ENCODE assay signal across 1 cellular context in the genomic region with DNA sequence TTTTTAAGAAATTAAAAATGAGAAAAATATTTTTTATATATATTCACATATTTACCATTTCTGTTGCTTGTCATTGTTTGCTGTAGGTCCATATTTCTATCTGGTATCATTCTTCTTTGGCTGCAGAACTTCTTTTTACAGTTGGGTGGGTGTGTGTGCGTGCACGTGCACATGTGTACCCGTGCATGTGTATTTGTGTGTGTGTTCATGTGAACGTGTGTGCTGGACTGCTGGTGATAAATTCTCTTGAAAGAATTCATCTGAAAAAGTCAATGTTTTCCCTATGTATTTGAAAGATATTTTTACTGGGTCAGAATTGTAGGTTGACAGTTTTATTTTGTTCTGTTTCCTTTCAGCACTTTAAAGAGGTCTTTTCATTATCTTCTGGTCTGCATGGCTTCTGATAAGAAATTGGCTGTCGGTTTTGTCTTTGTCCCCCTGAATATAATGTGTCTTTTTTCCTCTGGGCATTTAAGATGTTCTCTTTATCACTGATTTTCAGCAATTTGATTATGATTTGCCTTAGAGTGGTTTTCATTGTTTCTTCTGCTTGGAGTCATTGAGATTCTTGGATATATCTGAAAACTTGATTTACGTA.
TF ChIP-seq lines count a peak whose summit lies in the region.

No MANE protein-coding gene starts in this region.

TF ChIP-seq in K562, 482 proteins besides CTCF, POLR2A, EP300 and RAD21 (continued from another document and continues in another):
- no peak for TF ChIP-seq RBBP5 (IDR thresholded peaks at IDR 0.05; ENCODE audit: borderline replicate concordance, insufficient read depth, low read length, poor library complexity, severe bottlenecking)
- TF ChIP-seq, protein P1, sequence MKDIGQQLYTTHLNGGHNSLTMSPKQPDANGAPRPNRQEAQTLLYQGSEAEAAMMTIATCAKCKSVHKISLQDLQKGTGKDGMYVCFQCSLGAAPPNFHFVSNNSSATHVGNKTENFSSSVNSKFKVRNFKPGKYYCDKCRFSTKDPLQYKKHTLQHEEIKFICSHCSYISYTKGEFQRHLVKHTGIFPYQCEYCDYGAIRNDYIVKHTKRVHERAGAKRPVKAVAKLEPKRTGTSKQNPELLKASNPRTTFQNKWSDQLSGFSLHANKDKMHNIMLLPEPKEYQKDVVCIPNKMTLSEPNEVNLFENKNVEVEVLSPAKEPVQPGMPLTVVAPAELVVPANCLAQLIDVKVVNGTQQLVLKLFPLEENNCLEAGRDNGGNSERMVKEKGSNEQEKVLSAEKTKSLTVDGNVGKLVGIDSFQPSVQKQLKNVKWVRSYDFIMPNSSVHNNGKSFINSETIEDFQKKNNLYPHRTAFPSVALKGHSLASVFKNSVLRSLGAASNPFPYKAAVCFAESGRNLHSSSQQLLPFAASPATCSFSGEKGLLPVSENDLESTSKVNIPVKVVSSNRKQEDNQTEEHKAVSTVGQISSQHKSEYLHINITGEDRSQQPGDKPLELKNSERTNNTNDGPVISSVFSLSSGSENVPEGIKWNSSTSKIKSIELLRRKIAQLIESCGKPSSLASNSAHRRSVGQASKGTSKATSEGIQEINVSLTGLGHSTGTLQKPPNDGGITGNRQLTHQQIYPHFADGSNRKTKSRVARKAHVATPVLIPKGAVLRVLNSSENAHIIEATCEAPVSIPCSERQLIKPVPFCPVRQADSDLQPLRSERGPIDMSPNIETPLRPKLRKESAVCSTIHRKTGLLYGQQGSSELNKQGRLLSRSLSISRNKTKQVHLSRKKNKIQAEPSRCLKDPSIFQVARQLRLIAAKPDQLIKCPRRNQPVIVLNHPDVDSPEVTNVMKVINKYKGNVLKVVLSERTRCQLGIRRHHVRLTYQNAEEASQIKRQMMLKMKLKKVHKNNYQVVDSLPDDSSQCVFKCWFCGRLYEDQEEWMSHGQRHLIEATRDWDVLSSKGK (CRISPR knock-in tag; IDR thresholded peaks at IDR 0.05) = no peak
- no peak for TF ChIP-seq ZNF175 (CRISPR knock-in tag; IDR thresholded peaks at IDR 0.05; ENCODE audit: low read depth)
- TF ChIP-seq CREB1 (IDR thresholded peaks at IDR 0.05) = 0 out of 2 replicates have a peak, but pooled peaks have one; percentile 34
- TF ChIP-seq CREB1 (CRISPR knock-in tag; IDR thresholded peaks at IDR 0.05) = no peak
- TF ChIP-seq CCNT2 (IDR thresholded peaks at IDR 0.05; ENCODE audit: borderline replicate concordance, extremely low read depth, insufficient read length, low read depth, low read length) = no peak
- peak in 1 of 2 experiments; percentile 44; a peak in 1 of 4 replicates for TF ChIP-seq HDAC1 (IDR thresholded peaks at IDR 0.05)
- TF ChIP-seq, protein P2, sequence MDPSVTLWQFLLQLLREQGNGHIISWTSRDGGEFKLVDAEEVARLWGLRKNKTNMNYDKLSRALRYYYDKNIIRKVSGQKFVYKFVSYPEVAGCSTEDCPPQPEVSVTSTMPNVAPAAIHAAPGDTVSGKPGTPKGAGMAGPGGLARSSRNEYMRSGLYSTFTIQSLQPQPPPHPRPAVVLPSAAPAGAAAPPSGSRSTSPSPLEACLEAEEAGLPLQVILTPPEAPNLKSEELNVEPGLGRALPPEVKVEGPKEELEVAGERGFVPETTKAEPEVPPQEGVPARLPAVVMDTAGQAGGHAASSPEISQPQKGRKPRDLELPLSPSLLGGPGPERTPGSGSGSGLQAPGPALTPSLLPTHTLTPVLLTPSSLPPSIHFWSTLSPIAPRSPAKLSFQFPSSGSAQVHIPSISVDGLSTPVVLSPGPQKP (CRISPR knock-in tag; IDR thresholded peaks at IDR 0.05) = no peak
- TF ChIP-seq FOXM1 (IDR thresholded peaks at IDR 0.05; ENCODE audit: low read depth) = peak; percentile 48; the same call in 1 of the 2 replicates
- TF ChIP-seq FOXM1 (CRISPR knock-in tag; IDR thresholded peaks at IDR 0.05; ENCODE audit: low read depth) = no peak
- no peak for TF ChIP-seq COPS2 (conservative IDR thresholded peaks at IDR 0.05)
- no peak for TF ChIP-seq NBN (IDR thresholded peaks at IDR 0.05; ENCODE audit: low read depth)
- no peak for TF ChIP-seq FOXA3 (CRISPR knock-in tag; conservative IDR thresholded peaks at IDR 0.05 in 1 of 2, IDR thresholded peaks at IDR 0.05 in 1 of 2)
- TF ChIP-seq SRSF9 (IDR thresholded peaks at IDR 0.05; ENCODE audit: borderline replicate concordance, low read depth, low read length) = no peak
- peak in 1 of 2 experiments; percentile 33; a peak in 1 of 4 replicates for TF ChIP-seq FOXK2 (conservative IDR thresholded peaks at IDR 0.05 in 1 of 2, IDR thresholded peaks at IDR 0.05 in 1 of 2; ENCODE audit: low read depth in 2 of 2)
- TF ChIP-seq ARNT (IDR thresholded peaks at IDR 0.05) = no peak
- TF ChIP-seq, protein P3, sequence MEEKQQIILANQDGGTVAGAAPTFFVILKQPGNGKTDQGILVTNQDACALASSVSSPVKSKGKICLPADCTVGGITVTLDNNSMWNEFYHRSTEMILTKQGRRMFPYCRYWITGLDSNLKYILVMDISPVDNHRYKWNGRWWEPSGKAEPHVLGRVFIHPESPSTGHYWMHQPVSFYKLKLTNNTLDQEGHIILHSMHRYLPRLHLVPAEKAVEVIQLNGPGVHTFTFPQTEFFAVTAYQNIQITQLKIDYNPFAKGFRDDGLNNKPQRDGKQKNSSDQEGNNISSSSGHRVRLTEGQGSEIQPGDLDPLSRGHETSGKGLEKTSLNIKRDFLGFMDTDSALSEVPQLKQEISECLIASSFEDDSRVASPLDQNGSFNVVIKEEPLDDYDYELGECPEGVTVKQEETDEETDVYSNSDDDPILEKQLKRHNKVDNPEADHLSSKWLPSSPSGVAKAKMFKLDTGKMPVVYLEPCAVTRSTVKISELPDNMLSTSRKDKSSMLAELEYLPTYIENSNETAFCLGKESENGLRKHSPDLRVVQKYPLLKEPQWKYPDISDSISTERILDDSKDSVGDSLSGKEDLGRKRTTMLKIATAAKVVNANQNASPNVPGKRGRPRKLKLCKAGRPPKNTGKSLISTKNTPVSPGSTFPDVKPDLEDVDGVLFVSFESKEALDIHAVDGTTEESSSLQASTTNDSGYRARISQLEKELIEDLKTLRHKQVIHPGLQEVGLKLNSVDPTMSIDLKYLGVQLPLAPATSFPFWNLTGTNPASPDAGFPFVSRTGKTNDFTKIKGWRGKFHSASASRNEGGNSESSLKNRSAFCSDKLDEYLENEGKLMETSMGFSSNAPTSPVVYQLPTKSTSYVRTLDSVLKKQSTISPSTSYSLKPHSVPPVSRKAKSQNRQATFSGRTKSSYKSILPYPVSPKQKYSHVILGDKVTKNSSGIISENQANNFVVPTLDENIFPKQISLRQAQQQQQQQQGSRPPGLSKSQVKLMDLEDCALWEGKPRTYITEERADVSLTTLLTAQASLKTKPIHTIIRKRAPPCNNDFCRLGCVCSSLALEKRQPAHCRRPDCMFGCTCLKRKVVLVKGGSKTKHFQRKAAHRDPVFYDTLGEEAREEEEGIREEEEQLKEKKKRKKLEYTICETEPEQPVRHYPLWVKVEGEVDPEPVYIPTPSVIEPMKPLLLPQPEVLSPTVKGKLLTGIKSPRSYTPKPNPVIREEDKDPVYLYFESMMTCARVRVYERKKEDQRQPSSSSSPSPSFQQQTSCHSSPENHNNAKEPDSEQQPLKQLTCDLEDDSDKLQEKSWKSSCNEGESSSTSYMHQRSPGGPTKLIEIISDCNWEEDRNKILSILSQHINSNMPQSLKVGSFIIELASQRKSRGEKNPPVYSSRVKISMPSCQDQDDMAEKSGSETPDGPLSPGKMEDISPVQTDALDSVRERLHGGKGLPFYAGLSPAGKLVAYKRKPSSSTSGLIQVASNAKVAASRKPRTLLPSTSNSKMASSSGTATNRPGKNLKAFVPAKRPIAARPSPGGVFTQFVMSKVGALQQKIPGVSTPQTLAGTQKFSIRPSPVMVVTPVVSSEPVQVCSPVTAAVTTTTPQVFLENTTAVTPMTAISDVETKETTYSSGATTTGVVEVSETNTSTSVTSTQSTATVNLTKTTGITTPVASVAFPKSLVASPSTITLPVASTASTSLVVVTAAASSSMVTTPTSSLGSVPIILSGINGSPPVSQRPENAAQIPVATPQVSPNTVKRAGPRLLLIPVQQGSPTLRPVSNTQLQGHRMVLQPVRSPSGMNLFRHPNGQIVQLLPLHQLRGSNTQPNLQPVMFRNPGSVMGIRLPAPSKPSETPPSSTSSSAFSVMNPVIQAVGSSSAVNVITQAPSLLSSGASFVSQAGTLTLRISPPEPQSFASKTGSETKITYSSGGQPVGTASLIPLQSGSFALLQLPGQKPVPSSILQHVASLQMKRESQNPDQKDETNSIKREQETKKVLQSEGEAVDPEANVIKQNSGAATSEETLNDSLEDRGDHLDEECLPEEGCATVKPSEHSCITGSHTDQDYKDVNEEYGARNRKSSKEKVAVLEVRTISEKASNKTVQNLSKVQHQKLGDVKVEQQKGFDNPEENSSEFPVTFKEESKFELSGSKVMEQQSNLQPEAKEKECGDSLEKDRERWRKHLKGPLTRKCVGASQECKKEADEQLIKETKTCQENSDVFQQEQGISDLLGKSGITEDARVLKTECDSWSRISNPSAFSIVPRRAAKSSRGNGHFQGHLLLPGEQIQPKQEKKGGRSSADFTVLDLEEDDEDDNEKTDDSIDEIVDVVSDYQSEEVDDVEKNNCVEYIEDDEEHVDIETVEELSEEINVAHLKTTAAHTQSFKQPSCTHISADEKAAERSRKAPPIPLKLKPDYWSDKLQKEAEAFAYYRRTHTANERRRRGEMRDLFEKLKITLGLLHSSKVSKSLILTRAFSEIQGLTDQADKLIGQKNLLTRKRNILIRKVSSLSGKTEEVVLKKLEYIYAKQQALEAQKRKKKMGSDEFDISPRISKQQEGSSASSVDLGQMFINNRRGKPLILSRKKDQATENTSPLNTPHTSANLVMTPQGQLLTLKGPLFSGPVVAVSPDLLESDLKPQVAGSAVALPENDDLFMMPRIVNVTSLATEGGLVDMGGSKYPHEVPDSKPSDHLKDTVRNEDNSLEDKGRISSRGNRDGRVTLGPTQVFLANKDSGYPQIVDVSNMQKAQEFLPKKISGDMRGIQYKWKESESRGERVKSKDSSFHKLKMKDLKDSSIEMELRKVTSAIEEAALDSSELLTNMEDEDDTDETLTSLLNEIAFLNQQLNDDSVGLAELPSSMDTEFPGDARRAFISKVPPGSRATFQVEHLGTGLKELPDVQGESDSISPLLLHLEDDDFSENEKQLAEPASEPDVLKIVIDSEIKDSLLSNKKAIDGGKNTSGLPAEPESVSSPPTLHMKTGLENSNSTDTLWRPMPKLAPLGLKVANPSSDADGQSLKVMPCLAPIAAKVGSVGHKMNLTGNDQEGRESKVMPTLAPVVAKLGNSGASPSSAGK (IDR thresholded peaks at IDR 0.05) = peak; percentile 59
- TF ChIP-seq, protein P4, sequence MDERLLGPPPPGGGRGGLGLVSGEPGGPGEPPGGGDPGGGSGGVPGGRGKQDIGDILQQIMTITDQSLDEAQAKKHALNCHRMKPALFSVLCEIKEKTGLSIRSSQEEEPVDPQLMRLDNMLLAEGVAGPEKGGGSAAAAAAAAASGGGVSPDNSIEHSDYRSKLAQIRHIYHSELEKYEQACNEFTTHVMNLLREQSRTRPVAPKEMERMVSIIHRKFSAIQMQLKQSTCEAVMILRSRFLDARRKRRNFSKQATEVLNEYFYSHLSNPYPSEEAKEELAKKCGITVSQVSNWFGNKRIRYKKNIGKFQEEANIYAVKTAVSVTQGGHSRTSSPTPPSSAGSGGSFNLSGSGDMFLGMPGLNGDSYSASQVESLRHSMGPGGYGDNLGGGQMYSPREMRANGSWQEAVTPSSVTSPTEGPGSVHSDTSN (CRISPR knock-in tag; IDR thresholded peaks at IDR 0.05; ENCODE audit: low read depth) = no peak
- TF ChIP-seq, protein P4 (tag; conservative IDR thresholded peaks at IDR 0.05; ENCODE audit: low read depth) = peak; percentile 57
- TF ChIP-seq L3MBTL2 (IDR thresholded peaks at IDR 0.05) = 0 out of 2 replicates have a peak, but pooled peaks have one; percentile 13
- TF ChIP-seq ZSCAN32 (CRISPR knock-in tag; IDR thresholded peaks at IDR 0.05) = no peak
- TF ChIP-seq SMARCA4 (IDR thresholded peaks at IDR 0.05) = peak; percentile 78
- TF ChIP-seq ARID2 (IDR thresholded peaks at IDR 0.05) = no peak
- no peak for TF ChIP-seq BCOR (IDR thresholded peaks at IDR 0.05)
- TF ChIP-seq FOSL1 (tag; conservative IDR thresholded peaks at IDR 0.05) = no peak
- TF ChIP-seq NCOA4 (IDR thresholded peaks at IDR 0.05; ENCODE audit: partially characterized antibody) = no peak
- TF ChIP-seq, protein P5, sequence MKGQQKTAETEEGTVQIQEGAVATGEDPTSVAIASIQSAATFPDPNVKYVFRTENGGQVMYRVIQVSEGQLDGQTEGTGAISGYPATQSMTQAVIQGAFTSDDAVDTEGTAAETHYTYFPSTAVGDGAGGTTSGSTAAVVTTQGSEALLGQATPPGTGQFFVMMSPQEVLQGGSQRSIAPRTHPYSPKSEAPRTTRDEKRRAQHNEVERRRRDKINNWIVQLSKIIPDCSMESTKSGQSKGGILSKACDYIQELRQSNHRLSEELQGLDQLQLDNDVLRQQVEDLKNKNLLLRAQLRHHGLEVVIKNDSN (CRISPR knock-in tag; IDR thresholded peaks at IDR 0.05) = no peak
- TF ChIP-seq, protein P6, sequence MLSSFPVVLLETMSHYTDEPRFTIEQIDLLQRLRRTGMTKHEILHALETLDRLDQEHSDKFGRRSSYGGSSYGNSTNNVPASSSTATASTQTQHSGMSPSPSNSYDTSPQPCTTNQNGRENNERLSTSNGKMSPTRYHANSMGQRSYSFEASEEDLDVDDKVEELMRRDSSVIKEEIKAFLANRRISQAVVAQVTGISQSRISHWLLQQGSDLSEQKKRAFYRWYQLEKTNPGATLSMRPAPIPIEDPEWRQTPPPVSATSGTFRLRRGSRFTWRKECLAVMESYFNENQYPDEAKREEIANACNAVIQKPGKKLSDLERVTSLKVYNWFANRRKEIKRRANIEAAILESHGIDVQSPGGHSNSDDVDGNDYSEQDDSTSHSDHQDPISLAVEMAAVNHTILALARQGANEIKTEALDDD (IDR thresholded peaks at IDR 0.05) = no peak
- no peak for TF ChIP-seq ZNF165 (CRISPR knock-in tag; IDR thresholded peaks at IDR 0.05; ENCODE audit: borderline replicate concordance)
- TF ChIP-seq ARID1B (IDR thresholded peaks at IDR 0.05) = peak; percentile 86
- TF ChIP-seq KDM1A (IDR thresholded peaks at IDR 0.05) = peak; percentile 55 to 68; a peak in 3 of 4 replicates
